8 cellular contexts compared by ENCODE assay signal in the genomic region with DNA sequence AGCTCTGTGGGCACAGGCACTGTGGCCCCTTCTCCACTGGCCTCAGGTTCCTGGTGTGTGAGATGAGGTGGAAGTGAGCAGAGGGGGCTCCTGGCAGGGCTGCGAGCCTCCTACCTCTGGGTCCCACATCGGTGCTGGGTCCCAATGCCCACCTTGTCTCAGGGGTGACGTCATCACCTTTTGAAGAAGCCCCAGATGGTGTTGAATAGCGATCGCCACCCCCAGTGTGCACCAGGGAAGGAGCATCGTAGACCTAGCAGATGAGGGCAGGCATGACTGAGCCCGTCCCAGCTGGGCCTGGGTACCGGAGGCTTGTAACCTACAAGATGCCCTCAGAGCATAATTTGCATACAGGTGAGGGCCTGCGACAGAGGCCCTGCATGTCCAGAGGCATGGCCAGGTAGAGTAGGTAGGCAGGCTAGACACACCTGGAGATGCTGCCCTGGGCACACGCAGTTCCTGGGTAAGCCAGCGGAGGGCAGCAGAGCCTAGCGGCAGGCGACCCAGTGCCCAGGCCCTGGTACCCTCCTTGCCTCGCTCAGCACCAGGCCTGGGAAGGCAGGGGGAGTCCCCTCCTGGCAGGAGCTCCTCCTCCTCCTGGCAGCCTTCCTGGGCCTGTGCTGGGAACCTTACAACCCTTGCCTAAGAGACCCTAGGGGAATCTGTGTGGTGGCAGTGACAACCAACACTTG. TPM values are rescaled to one million over a fixed set of nuclear protein-coding genes. Genes with fewer than 3 reads are reported as not detected.
A peak's percentile ranks its signal among the peaks of the same experiment; 100 is the strongest.
DNase-seq lines count a peak whose midpoint lies in the region; FAIRE-seq and TF ChIP-seq lines count a peak whose summit lies in the region.

No MANE protein-coding gene starts in this region.

- no peak for FAIRE-seq in H54 (lab: Jason Lieb, UNC)

- no peak overlapping the region for H3K27ac ChIP-seq in CD8-positive, alpha-beta memory T cell (ENCODE audit: low read depth, low read length)

- no peak overlapping the region for H3K4me3 ChIP-seq in CD8-positive, alpha-beta memory T cell (ENCODE audit: low read length)

- H3K9me3 Mint-ChIP-seq in CD8-positive, alpha-beta memory T cell = no peaks in the 10 kb centered on the region

- no peaks in the 10 kb centered on the region for H3K27me3 ChIP-seq in CD8-positive, alpha-beta memory T cell (ENCODE audit: insufficient read depth, low read length, poor library complexity, severe bottlenecking)

- H3K4me3 Mint-ChIP-seq in CD8-positive, alpha-beta memory T cell = no peak overlapping the region

- no peaks in the 10 kb centered on the region for H3K36me3 ChIP-seq in CD8-positive, alpha-beta memory T cell (ENCODE audit: insufficient read depth, low read length)

- DNase-seq in CD8-positive, alpha-beta memory T cell = peak; percentile 53 to 76 (median 59)
- DNase-seq in H54 (ENCODE audit: insufficient read length, low spot score) = peak; percentile 96
- peak; percentile 58 for DNase-seq in NCI-H345 (lab: John Stamatoyannopoulos, UW)
- DNase-seq in activated CD4-positive, alpha-beta T cell treated with anti-CD3 and anti-CD28 coated beads, Interleukin-2, amount 50 U/mL, for 48 hours = peak; percentile 76 to 82
- DNase-seq in dermis microvascular lymphatic vessel endothelial cell (ENCODE audit: low read depth in 2 of 2) = peak; percentile 17 to 65
- peak; percentile 79 for DNase-seq in medulla oblongata (ENCODE audit: extremely low spot score)
- DNase-seq in stimulated activated CD8-positive, alpha-beta memory T cell treated with anti-CD3 and anti-CD28 coated beads, Interleukin-15, amount 100 ng/mL, for 1 hour (ENCODE audit: low read depth) = peak; percentile 58
- DNase-seq in NCI-H2107 (lab: John Stamatoyannopoulos, UW) = no peak

- no peaks in the 10 kb centered on the region for H3K9me3 ChIP-seq in CD8-positive, alpha-beta memory T cell (ENCODE audit: low read length)

- peaks cover 3 to 17% of the 10 kb centered on the region in 2 donors for H3K27me3 Mint-ChIP-seq in CD8-positive, alpha-beta memory T cell

- no peak for TF ChIP-seq POLR2A in H54 (IDR thresholded peaks at IDR 0.05; ENCODE audit: low read depth, low read length)

- no peaks in the 10 kb centered on the region for H3K36me3 Mint-ChIP-seq in CD8-positive, alpha-beta memory T cell

- POLR2A ChIA-PET in CD8-positive, alpha-beta memory T cell (lab: Charles Lee) = no interaction called here

- H3K4me1 Mint-ChIP-seq in CD8-positive, alpha-beta memory T cell = no peaks in the 10 kb centered on the region

- CTCF ChIA-PET in CD8-positive, alpha-beta memory T cell (lab: Charles Lee) = interaction anchor here (0.7 to 4.5 kb wide), 7 partner anchors 8 to 569 kb away, joined by 3 to 28 read pairs (median 3); no protein-coding TSS in a partner anchor

- no peaks in the 10 kb centered on the region for H3K4me1 ChIP-seq in CD8-positive, alpha-beta memory T cell (ENCODE audit: insufficient read depth, low read length)

- H3K27ac Mint-ChIP-seq in CD8-positive, alpha-beta memory T cell = no peak overlapping the region

RNA-seq across cellular contexts. Expression of a gene that starts 52.5 kb away (rescaled TPM):
- total RNA-seq in CD8-positive, alpha-beta memory T cell = 10 to 100 TPM; 12.3 to 12.9 TPM
- 4.0 TPM for polyA plus RNA-seq in CD8-positive, alpha-beta memory T cell
- 9.1 and 13.7 TPM in 2 replicates for total RNA-seq in dermis microvascular lymphatic vessel endothelial cell

RNA-seq across cellular contexts. Expression of a gene that starts 54.5 kb away (rescaled TPM):
- 1 to 10 TPM; 1.4 to 1.8 TPM for total RNA-seq in CD8-positive, alpha-beta memory T cell
- polyA plus RNA-seq in CD8-positive, alpha-beta memory T cell = not detected
- total RNA-seq in dermis microvascular lymphatic vessel endothelial cell = not detected in 2 replicates
